In the genomic region with DNA sequence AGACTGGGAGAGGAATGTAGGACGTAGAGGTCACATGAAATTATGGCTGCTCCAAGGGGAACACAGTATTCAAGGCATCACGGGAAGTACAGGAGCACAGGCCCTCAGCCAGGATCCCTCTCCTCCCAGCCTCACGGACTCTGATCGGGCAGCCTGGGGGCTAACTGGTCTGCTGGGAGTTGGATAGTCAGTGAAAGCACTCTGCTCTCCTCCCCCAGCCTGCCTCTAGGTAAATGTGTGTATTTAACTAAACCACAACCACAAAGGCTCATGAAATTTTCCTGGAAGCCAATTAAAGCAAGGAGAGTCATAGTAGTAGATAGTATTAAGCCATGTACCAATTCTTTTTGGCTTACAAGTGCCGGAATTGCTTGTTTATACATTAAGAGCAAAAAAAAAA, we compare ENCODE assay signal across 9 cellular contexts.
DNase-seq lines count a peak whose midpoint lies in the region; ATAC-seq and TF ChIP-seq lines count a peak whose summit lies in the region.
"Had no signal": no experiment of that assay in that cellular context is flagged by ENCODE, and none has a peak within 500 bp of the region (broad histone marks: within the 10 kb centered on the region; RNA-seq: fewer than 3 reads in every experiment).

No MANE protein-coding gene starts in this region.

- H3K4me3 Mint-ChIP-seq in endodermal cell = no peak overlapping the region
- H3K4me3 Mint-ChIP-seq in progenitor cell of endocrine pancreas (ENCODE audit: low read depth) = no peak overlapping the region
- H3K4me3 Mint-ChIP-seq: activated naive CD8-positive, alpha-beta T cell had no signal

- H2AFZ ChIP-seq in PC-9 = no peak overlapping the region

- intact Hi-C loops in PC-9 (cut with micrococcal nuclease; ENCODE audit: unreplicated experiment) = no loop called here

- no peak overlapping the region for H3K4me2 ChIP-seq in PC-9

- H3K27me3 ChIP-seq in endodermal cell (ENCODE audit: control insufficient read depth, insufficient read depth, low read length, poor library complexity, severe bottlenecking) (no peaks in the 10 kb centered on the region), PC-9 (ENCODE audit: insufficient read depth, low read depth) (no peaks in the 10 kb centered on the region)

- H3K4me1 ChIP-seq in endodermal cell (ENCODE audit: control insufficient read depth, insufficient read depth, low read length) (no peaks in the 10 kb centered on the region), PC-9 (replicated peaks; ENCODE audit: insufficient read depth) (peaks cover 7% of the 10 kb centered on the region; the same call in 1 of the 2 replicates)

- no peaks in the 10 kb centered on the region for H3K36me3 ChIP-seq in endodermal cell (ENCODE audit: control insufficient read depth, insufficient read depth, low read length)
- no peaks in the 10 kb centered on the region for H3K36me3 ChIP-seq in PC-9 (ENCODE audit: low read depth)

- H3K36me3 Mint-ChIP-seq in endodermal cell (ENCODE audit: low read depth) (no peaks in the 10 kb centered on the region), progenitor cell of endocrine pancreas (ENCODE audit: insufficient read depth) (no peaks in the 10 kb centered on the region)
- H3K36me3 Mint-ChIP-seq: activated naive CD8-positive, alpha-beta T cell had no signal

- DNase-seq in G401 (ENCODE audit: low spot score) (peak; percentile 70), MV-4-11 (lab: John Stamatoyannopoulos, UW) (peak; percentile 19), endodermal cell (no peak), progenitor cell of endocrine pancreas (ENCODE audit: low spot score, unreplicated experiment) (no peak), PC-9 (no peak), AML-193 (lab: John Stamatoyannopoulos, UW) (no peak)
- DNase-seq in activated CD4-positive, alpha-beta T cell treated with anti-CD3 and anti-CD28 coated beads for 48 hours = no peak

- no peaks in the 10 kb centered on the region for H3K9me2 ChIP-seq in PC-9 (ENCODE audit: insufficient read depth)

- TF ChIP-seq CTCF in endodermal cell (conservative IDR thresholded peaks at IDR 0.05) (no peak), progenitor cell of endocrine pancreas (IDR thresholded peaks at IDR 0.05; ENCODE audit: unreplicated experiment) (no peak), PC-9 (conservative IDR thresholded peaks at IDR 0.05) (no peak)

- H3K27ac ChIP-seq in endodermal cell (ENCODE audit: low read depth, low read length) (peak overlapping the region; percentile 16), PC-9 (no peak overlapping the region)

- CTCF ChIA-PET in PC-9 (lab: Charles Lee) = no interaction called here

- no TSS peak for BruUV-seq in PC-9 (replicated peaks; lab: Mats Ljungman, UMichigan)

- H3K9me3 ChIP-seq in endodermal cell (ENCODE audit: control insufficient read depth, low read length) (no peaks in the 10 kb centered on the region), PC-9 (ENCODE audit: insufficient read depth, low read depth) (no peaks in the 10 kb centered on the region; the same call in 1 of the 2 replicates)

- no peak overlapping the region for H3K4me3 ChIP-seq in endodermal cell (ENCODE audit: low read length)
- no peak overlapping the region for H3K4me3 ChIP-seq in PC-9

- no peak overlapping the region for H3K9ac ChIP-seq in endodermal cell (ENCODE audit: extremely low read depth, low read length, poor library complexity, severe bottlenecking)

- ATAC-seq in GM19328 (IDR thresholded peaks at IDR 0.05; ENCODE audit: unreplicated experiment) = no peak

- H3K9me3 Mint-ChIP-seq in endodermal cell (no peaks in the 10 kb centered on the region), progenitor cell of endocrine pancreas (ENCODE audit: low read depth) (no peaks in the 10 kb centered on the region)

- H3K27ac Mint-ChIP-seq in endodermal cell (no peak overlapping the region), progenitor cell of endocrine pancreas (peak overlapping the region; percentile 76)
- H3K27ac Mint-ChIP-seq: activated naive CD8-positive, alpha-beta T cell had no signal

- in situ Hi-C loops in G401 (cut with HindIII; ENCODE audit: low sequenced_read_pairs) = no loop called here

- no peaks in the 10 kb centered on the region for H3F3A ChIP-seq in PC-9 (ENCODE audit: insufficient read depth, low read depth)

- POLR2A ChIA-PET in PC-9 (lab: Charles Lee; ENCODE audit: unreplicated experiment) = no interaction called here

- H3K79me2 ChIP-seq in PC-9 (ENCODE audit: low read depth) = no peaks in the 10 kb centered on the region

- 87% methylated on average over 4 of the region's 5 CpGs; no CpG with 5 or more reads in 1 of the 2 experiments for WGBS in endodermal cell (ENCODE audit: insufficient coverage in 1 of 2, insufficient read length in 1 of 2), 2 experiments

- H3K27me3 Mint-ChIP-seq in endodermal cell (ENCODE audit: insufficient read depth) = no peaks in the 10 kb centered on the region
- H3K27me3 Mint-ChIP-seq in progenitor cell of endocrine pancreas = no peaks in the 10 kb centered on the region
- H3K27me3 Mint-ChIP-seq: activated naive CD8-positive, alpha-beta T cell had no signal

- no peaks in the 10 kb centered on the region for H3K4me1 Mint-ChIP-seq in endodermal cell
- H3K4me1 Mint-ChIP-seq in progenitor cell of endocrine pancreas (ENCODE audit: low read depth) = peaks cover 24% of the 10 kb centered on the region

- H4K20me1 ChIP-seq in PC-9 (ENCODE audit: insufficient read depth) = no peaks in the 10 kb centered on the region

Comparison
In these comparisons a context has a peak if more than half of its experiments do, and no peak if none do; other contexts are left out.
1. DNase-seq: peak in G401 (single experiment) and MV-4-11 (single experiment); none in endodermal cell (single experiment), progenitor cell of endocrine pancreas (single experiment), PC-9 (0 of 2), AML-193 (0 of 2) and activated CD4-positive, alpha-beta T cell treated with anti-CD3 and anti-CD28 coated beads for 48 hours (single experiment).